23 cellular contexts compared by ENCODE assay signal in the genomic region with DNA sequence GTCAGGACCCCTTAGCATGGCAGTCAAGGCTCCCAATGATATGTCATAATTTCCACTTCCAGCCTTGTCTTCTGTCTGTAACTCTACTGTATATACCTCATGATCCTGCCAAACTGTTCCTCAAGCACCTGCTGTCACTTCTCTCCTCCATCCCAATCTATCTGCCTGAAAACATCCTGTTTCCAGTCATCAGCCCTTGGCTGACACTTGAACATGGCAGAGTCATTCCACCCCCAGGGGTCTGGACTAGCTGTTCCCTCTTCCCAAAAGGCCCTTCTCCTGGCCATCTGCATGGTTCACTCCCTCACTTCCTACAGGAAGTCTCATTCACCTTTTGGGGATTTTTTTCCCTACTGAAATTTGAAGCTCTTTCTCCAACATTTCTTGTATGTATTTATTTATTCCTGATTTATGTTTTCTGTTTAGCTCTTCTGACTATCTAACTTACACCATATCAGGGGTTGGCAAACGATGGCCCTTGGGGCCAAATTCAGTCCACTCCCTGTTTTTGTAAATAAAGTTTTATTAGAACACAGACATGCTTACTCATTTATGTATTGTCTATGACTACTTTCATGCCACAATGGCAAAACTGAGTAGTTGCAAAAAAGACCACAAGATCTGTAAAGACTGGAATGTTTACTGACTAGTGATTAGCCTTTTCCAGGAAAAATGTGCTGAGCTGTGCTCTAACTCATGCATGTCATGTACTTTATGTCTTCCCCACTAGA.
"Had no signal": no experiment of that assay in that cellular context is flagged by ENCODE, and none has a peak within 500 bp of the region (broad histone marks: within the 10 kb centered on the region; RNA-seq: fewer than 3 reads in every experiment).

No MANE protein-coding gene starts in this region.

- FAIRE-seq: bronchial epithelial cell, colon, RCC 7860 had no signal

- DNase-seq: activated CD4-positive, alpha-beta T cell treated with anti-CD3 and anti-CD28 coated beads for 4 hours; activated CD4-positive, alpha-beta T cell treated with anti-CD3 and anti-CD28 coated beads, Interleukin-2, amount 50 U/mL, for 4 hours; activated CD8-positive, alpha-beta memory T cell treated with anti-CD3 and anti-CD28 coated beads, Interleukin-2, amount 10 ng/mL, durations not matched to agents 7 days and 5 days; activated CD8-positive, alpha-beta T cell treated with anti-CD3 and anti-CD28 coated beads, Interleukin-2, amount 10 ng/mL, durations not matched to agents 7 days and 5 days; activated effector memory CD4-positive, alpha-beta T cell treated with anti-CD3 and anti-CD28 coated beads, Interleukin-2, amount 50 U/mL, for 16 hours; activated naive CD4-positive, alpha-beta T cell treated with Interleukin-2 at 50 U/mL for 16 hours; activated naive CD8-positive, alpha-beta T cell treated with anti-CD3 and anti-CD28 coated beads, Interleukin-2, amount 50 U/mL, for 24 hours; activated T-cell treated with anti-CD3 and anti-CD28 coated beads, Interleukin-2, amount 50 U/mL, for 24 hours; amniotic stem cell; body of pancreas; MM.1S; NCI-H1105; NCI-H1436; NCI-H1694 treated with DMSO at 0.1 percent for 48 hours; NCI-H2029 treated with DMSO at 0.1 percent for 48 hours; NCI-H345; NCI-H510A; NCI-H526 treated with DMSO at 0.1 percent for 48 hours; PC-3; SHP77 had no signal
